ENCODE assay signal across 23 cellular contexts in genomic region chr1:3918966-3919611, GRCh38. TPM values are rescaled to one million over a fixed set of nuclear protein-coding genes. Genes with fewer than 3 reads are reported as not detected.
A peak's percentile ranks its signal among the peaks of the same experiment; 100 is the strongest.
DNase-seq lines count a peak whose midpoint lies in the region; ATAC-seq and TF ChIP-seq lines count a peak whose summit lies in the region.
"Had no signal": no experiment of that assay in that cellular context is flagged by ENCODE, and none has a peak within 500 bp of the region (broad histone marks: within the 10 kb centered on the region; RNA-seq: fewer than 3 reads in every experiment).

No MANE protein-coding gene starts in this region.

- H3K27ac ChIP-seq in WERI-Rb-1, result no peak overlapping the region
- no peak overlapping the region for H3K27ac ChIP-seq in stomach
- H3K27ac ChIP-seq: GM23248, SJCRH30 had no signal

- H3K27ac Mint-ChIP-seq in activated naive CD8-positive, alpha-beta T cell treated with anti-CD3 and anti-CD28 coated beads, Interleukin-2, amount 10 ng/mL, durations not matched to agents 7 days and 5 days, result no peak overlapping the region
- no peak overlapping the region for H3K27ac Mint-ChIP-seq in activated naive CD8-positive, alpha-beta T cell treated with anti-CD3 and anti-CD28 coated beads, Interleukin-2, amount 50 U/mL, for 24 hours
- H3K27ac Mint-ChIP-seq: IgD-negative memory B cell had no signal

- H3K4me1 Mint-ChIP-seq in activated naive CD8-positive, alpha-beta T cell treated with anti-CD3 and anti-CD28 coated beads, Interleukin-2, amount 10 ng/mL, durations not matched to agents 7 days and 5 days, result no peaks in the 10 kb centered on the region
- H3K4me1 Mint-ChIP-seq in activated naive CD8-positive, alpha-beta T cell treated with anti-CD3 and anti-CD28 coated beads, Interleukin-2, amount 50 U/mL, for 24 hours, result peaks cover 8% of the 10 kb centered on the region

- H3K4me3 ChIP-seq in WERI-Rb-1 (ENCODE audit: low read depth, low read length), result no peak overlapping the region
- no peak overlapping the region for H3K4me3 ChIP-seq in stomach
- H3K4me3 ChIP-seq: GM23248, HAP-1, SJCRH30 had no signal

- no peaks in the 10 kb centered on the region for H3K36me3 Mint-ChIP-seq in activated naive CD8-positive, alpha-beta T cell treated with anti-CD3 and anti-CD28 coated beads, Interleukin-2, amount 10 ng/mL, durations not matched to agents 7 days and 5 days
- H3K36me3 Mint-ChIP-seq in activated naive CD8-positive, alpha-beta T cell treated with anti-CD3 and anti-CD28 coated beads, Interleukin-2, amount 50 U/mL, for 24 hours (ENCODE audit: low read depth), result no peaks in the 10 kb centered on the region
- H3K36me3 Mint-ChIP-seq: CD4-positive, CD25-positive, alpha-beta regulatory T cell had no signal

- H3K4me3 Mint-ChIP-seq in activated naive CD8-positive, alpha-beta T cell treated with anti-CD3 and anti-CD28 coated beads, Interleukin-2, amount 10 ng/mL, durations not matched to agents 7 days and 5 days, result no peak overlapping the region
- H3K4me3 Mint-ChIP-seq in activated naive CD8-positive, alpha-beta T cell treated with anti-CD3 and anti-CD28 coated beads, Interleukin-2, amount 50 U/mL, for 24 hours, result no peak overlapping the region
- H3K4me3 Mint-ChIP-seq: CD4-positive, CD25-positive, alpha-beta regulatory T cell; IgD-negative memory B cell had no signal

- H3K27me3 ChIP-seq in WERI-Rb-1 (ENCODE audit: insufficient read depth, low read depth, severe bottlenecking) (no peaks in the 10 kb centered on the region), stomach (peaks cover 0 to 36% (median 0%) of the 10 kb centered on the region in 3 donors)
- H3K27me3 ChIP-seq: BE2C had no signal

- DNase-seq in activated naive CD8-positive, alpha-beta T cell treated with anti-CD3 and anti-CD28 coated beads, Interleukin-2, amount 10 ng/mL, durations not matched to agents 7 days and 5 days, result peak; percentile 15
- DNase-seq in activated naive CD8-positive, alpha-beta T cell treated with anti-CD3 and anti-CD28 coated beads, Interleukin-2, amount 50 U/mL, for 24 hours, result no peak
- DNase-seq in NCI-H146 (lab: John Stamatoyannopoulos, UW) (peak; percentile 84), WERI-Rb-1 (peak; percentile 6), posterior vena cava (ENCODE audit: low spot score) (peak; percentile 46), HuH-7 (ENCODE audit: low spot score) (no peak), NCI-H2107 treated with DMSO at 0.1 percent for 48 hours (lab: John Stamatoyannopoulos, UW; ENCODE audit: unreplicated experiment) (no peak), stomach (no peak)
- DNase-seq: BE2C; CD4-positive, CD25-positive, alpha-beta regulatory T cell; COR-L47; DMS 273 treated with DMSO at 0.1 percent for 48 hours; GDM1; GM23248; Karpas-422; NCI-H1436 treated with DMSO at 0.1 percent for 48 hours; NCI-H2081; NCI-H510A; NCI-H774; RPMI8226; SJCRH30 had no signal

- H3K36me3 ChIP-seq in WERI-Rb-1, result no peaks in the 10 kb centered on the region
- H3K36me3 ChIP-seq in stomach, result no peaks in the 10 kb centered on the region
- H3K36me3 ChIP-seq: BE2C, HAP-1, SJCRH30 had no signal

- no peaks in the 10 kb centered on the region for H3K9me3 Mint-ChIP-seq in activated naive CD8-positive, alpha-beta T cell treated with anti-CD3 and anti-CD28 coated beads, Interleukin-2, amount 10 ng/mL, durations not matched to agents 7 days and 5 days
- H3K9me3 Mint-ChIP-seq in activated naive CD8-positive, alpha-beta T cell treated with anti-CD3 and anti-CD28 coated beads, Interleukin-2, amount 50 U/mL, for 24 hours, result no peaks in the 10 kb centered on the region
- H3K9me3 Mint-ChIP-seq: CD4-positive, CD25-positive, alpha-beta regulatory T cell had no signal

- intact Hi-C loops in posterior vena cava (cut with DNase I) (no loop called here), stomach (cut with DNase I; ENCODE audit: low total_unique reads) (no loop called here)

- TF ChIP-seq POLR2A in stomach (IDR thresholded peaks at IDR 0.05), result no peak

- WGBS in stomach, 5 donors, result 75 to 83% (median 77%) methylated on average over 13 to 15 of the region's 15 CpGs

- peaks cover 0 to 14% (median 6%) of the 10 kb centered on the region in 4 donors for H3K4me1 ChIP-seq in stomach
- H3K4me1 ChIP-seq: BE2C, HAP-1 had no signal

- no peak for ATAC-seq in activated naive CD8-positive, alpha-beta T cell treated with anti-CD3 and anti-CD28 coated beads, Interleukin-2, amount 10 ng/mL, durations not matched to agents 7 days and 5 days (ENCODE audit: low read depth)
- no peak for ATAC-seq in activated naive CD8-positive, alpha-beta T cell treated with anti-CD3 and anti-CD28 coated beads, Interleukin-2, amount 50 U/mL, for 24 hours

- no peak for TF ChIP-seq CTCF in WERI-Rb-1 (IDR thresholded peaks at IDR 0.05; ENCODE audit: low read depth, low read length)
- no peak for TF ChIP-seq CTCF in stomach (IDR thresholded peaks at IDR 0.05)

- TF ChIP-seq EP300 in stomach (IDR thresholded peaks at IDR 0.05), result no peak

- H3K27me3 Mint-ChIP-seq in activated naive CD8-positive, alpha-beta T cell treated with anti-CD3 and anti-CD28 coated beads, Interleukin-2, amount 10 ng/mL, durations not matched to agents 7 days and 5 days, result no peaks in the 10 kb centered on the region
- H3K27me3 Mint-ChIP-seq in activated naive CD8-positive, alpha-beta T cell treated with anti-CD3 and anti-CD28 coated beads, Interleukin-2, amount 50 U/mL, for 24 hours, result peaks cover 5% of the 10 kb centered on the region
- H3K27me3 Mint-ChIP-seq: CD4-positive, CD25-positive, alpha-beta regulatory T cell had no signal

- peaks cover under 1% of the 10 kb centered on the region for H3K9me3 ChIP-seq in WERI-Rb-1 (ENCODE audit: severe bottlenecking)
- no peaks in the 10 kb centered on the region for H3K9me3 ChIP-seq in stomach
- H3K9me3 ChIP-seq: BE2C, HAP-1, SJCRH30 had no signal

- POLR2A ChIA-PET in activated naive CD8-positive, alpha-beta T cell treated with anti-CD3 and anti-CD28 coated beads, Interleukin-2, amount 10 ng/mL, durations not matched to agents 7 days and 5 days (lab: Charles Lee), result no interaction called here

RNA-seq across cellular contexts. Expression of gene C1orf174, which starts 19.0 kb away (rescaled TPM):
- total RNA-seq in activated naive CD8-positive, alpha-beta T cell treated with anti-CD3 and anti-CD28 coated beads, Interleukin-2, amount 10 ng/mL, durations not matched to agents 7 days and 5 days, result 10 to 100 TPM; 31.1 to 34.4 TPM
- total RNA-seq in posterior vena cava (10 to 100 TPM; 18.7 to 20.4 TPM), stomach (100 to 1,000 TPM in 1 of 5 donors, 10 to 100 TPM in 4; 17.3 to 124 (median 28.7) TPM)
- polyA plus RNA-seq in stomach, result 10 to 100 TPM; 13.1 to 18.6 (median 13.5) TPM

Comparison
In these comparisons a context has a peak if more than half of its experiments do, and no peak if none do; other contexts are left out.
1. DNase-seq: peak in activated naive CD8-positive, alpha-beta T cell treated with anti-CD3 and anti-CD28 coated beads, Interleukin-2, amount 10 ng/mL, durations not matched to agents 7 days and 5 days (single experiment), NCI-H146 (single experiment), WERI-Rb-1 (single experiment) and posterior vena cava (single experiment); none in activated naive CD8-positive, alpha-beta T cell treated with anti-CD3 and anti-CD28 coated beads, Interleukin-2, amount 50 U/mL, for 24 hours (single experiment), HuH-7 (single experiment), NCI-H2107 treated with DMSO at 0.1 percent for 48 hours (single experiment) and stomach (single experiment).